ENCODE assay signal across 2 cellular contexts in genomic region chr14:95918466-95918865, GRCh38.
TF ChIP-seq lines count a peak whose summit lies in the region.

No MANE protein-coding gene starts in this region.

TF ChIP-seq in GM23338, 12 proteins besides CTCF, POLR2A, EP300 and RAD21 (continued from another document):
- TF ChIP-seq ZNF331 (CRISPR knock-in tag; IDR thresholded peaks at IDR 0.05; ENCODE audit: low read depth) (no peak), STAT1 (IDR thresholded peaks at IDR 0.05; ENCODE audit: unreplicated experiment) (no peak), NANOG (IDR thresholded peaks at IDR 0.05; ENCODE audit: borderline replicate concordance) (no peak), JUNB (IDR thresholded peaks at IDR 0.05; ENCODE audit: unreplicated experiment) (no peak), ZNF114 (CRISPR knock-in tag; IDR thresholded peaks at IDR 0.05) (no peak), POLR2AphosphoS5 (IDR thresholded peaks at IDR 0.05; ENCODE audit: low read depth) (no peak), REST (IDR thresholded peaks at IDR 0.05; ENCODE audit: unreplicated experiment) (no peak), EZH2phosphoT487 (IDR thresholded peaks at IDR 0.05; ENCODE audit: unreplicated experiment) (no peak), EZH2 (IDR thresholded peaks at IDR 0.05; ENCODE audit: low read depth, unreplicated experiment) (no peak), ETS1 (IDR thresholded peaks at IDR 0.05) (no peak), ZNF462 (CRISPR knock-in tag; IDR thresholded peaks at IDR 0.05) (no peak)

TF ChIP-seq in HepG2, 621 proteins besides CTCF, POLR2A, EP300 and RAD21 (continued from another document):
- TF ChIP-seq MYC (CRISPR knock-in tag; IDR thresholded peaks at IDR 0.05; ENCODE audit: borderline replicate concordance) (no peak), MAZ (IDR thresholded peaks at IDR 0.05; ENCODE audit: borderline replicate concordance, low read depth, low read length) (no peak), MAZ (CRISPR knock-in tag; IDR thresholded peaks at IDR 0.05; ENCODE audit: low read depth) (no peak), ZFP36 (IDR thresholded peaks at IDR 0.05; ENCODE audit: borderline replicate concordance, low read depth, low read length, partially characterized antibody) (no peak), ZNF460 (CRISPR knock-in tag; IDR thresholded peaks at IDR 0.05; ENCODE audit: borderline replicate concordance) (no peak), ISX (CRISPR knock-in tag; conservative IDR thresholded peaks at IDR 0.05) (no peak), PHF21A (CRISPR knock-in tag; IDR thresholded peaks at IDR 0.05) (no peak), HMGA1 (CRISPR knock-in tag; conservative IDR thresholded peaks at IDR 0.05) (no peak), WIZ (CRISPR knock-in tag; IDR thresholded peaks at IDR 0.05) (no peak), ZNF263 (CRISPR knock-in tag; IDR thresholded peaks at IDR 0.05) (no peak), ZBTB49 (CRISPR knock-in tag; IDR thresholded peaks at IDR 0.05; ENCODE audit: borderline replicate concordance) (no peak), ZNF33A (CRISPR knock-in tag; IDR thresholded peaks at IDR 0.05; ENCODE audit: borderline replicate concordance) (no peak), ZNF768 (CRISPR knock-in tag; IDR thresholded peaks at IDR 0.05) (no peak), KLF11 (CRISPR knock-in tag; IDR thresholded peaks at IDR 0.05) (no peak), ZBTB7B (CRISPR knock-in tag; IDR thresholded peaks at IDR 0.05) (no peak)
